Comparison of ENCODE assay signal across 8 cellular contexts in genomic region chr1:169793730-169794129, GRCh38. TPM values are rescaled to one million over a fixed set of nuclear protein-coding genes. Genes with fewer than 3 reads are reported as not detected.
DNase-seq lines count a peak whose midpoint lies in the region; ATAC-seq and TF ChIP-seq lines count a peak whose summit lies in the region.

No MANE protein-coding gene starts in this region.

- H3K36me3 Mint-ChIP-seq in nephron progenitor cell (ENCODE audit: low read depth) = peaks cover 43% of the 10 kb centered on the region

- TF ChIP-seq POLR2A in erythroblast (IDR thresholded peaks at IDR 0.05; ENCODE audit: low read length) = no peak

- in situ Hi-C loops in KBM-7 (cut with MboI; ENCODE audit: low pct_unique_long_range_greater_than_20kb, low sequenced_read_pairs) = no loop called here

- peak overlapping the region; percentile 76 for H3K4me2 ChIP-seq in BLaER1

- peak overlapping the region; percentile 84 for H3K4me3 ChIP-seq in BLaER1
- H3K4me3 ChIP-seq in MG63 = peak overlapping the region; percentile 71
- H3K4me3 ChIP-seq in effector memory CD4-positive, alpha-beta T cell (ENCODE audit: insufficient read depth, low read depth, low read length, poor library complexity, severe bottlenecking) = peak overlapping the region; percentile 87

- H3K27ac Mint-ChIP-seq in nephron progenitor cell = peak overlapping the region; percentile 66

- ATAC-seq in omental fat pad (ENCODE audit: low FRiP score) (no peak), GM21619 (IDR thresholded peaks at IDR 0.05; ENCODE audit: unreplicated experiment) (no peak)

- peaks cover 38% of the 10 kb centered on the region for H3K4me1 Mint-ChIP-seq in nephron progenitor cell

- DNase-seq in MG63 (no peak), nephron progenitor cell (no peak), erythroblast (lab: John Stamatoyannopoulos, UW) (no peak), omental fat pad (ENCODE audit: low spot score) (no peak), KBM-7 (no peak)
- DNase-seq in effector memory CD4-positive, alpha-beta T cell = no peak

- H4K20me1 ChIP-seq in BLaER1 = no peaks in the 10 kb centered on the region

- TF ChIP-seq CTCF in nephron progenitor cell (IDR thresholded peaks at IDR 0.05) = no peak
- no peak for TF ChIP-seq CTCF in omental fat pad (IDR thresholded peaks at IDR 0.05)

- H3K9me3 ChIP-seq in BLaER1 (no peaks in the 10 kb centered on the region), MG63 (no peaks in the 10 kb centered on the region)
- H3K9me3 ChIP-seq in effector memory CD4-positive, alpha-beta T cell (ENCODE audit: control insufficient read depth, low read length) = no peaks in the 10 kb centered on the region

- H3K27me3 ChIP-seq in BLaER1 (no peaks in the 10 kb centered on the region), MG63 (no peaks in the 10 kb centered on the region)
- H3K27me3 ChIP-seq in effector memory CD4-positive, alpha-beta T cell (replicated peaks; ENCODE audit: control insufficient read depth, insufficient read depth, low read length, poor library complexity, severe bottlenecking) = no peaks in the 10 kb centered on the region

- H3K27ac ChIP-seq in BLaER1 = peak overlapping the region; percentile 84; the same call in 1 of the 2 replicates
- H3K27ac ChIP-seq in effector memory CD4-positive, alpha-beta T cell (ENCODE audit: insufficient read depth, low read length, poor library complexity, severe bottlenecking) = no peak overlapping the region

- peaks cover 36% of the 10 kb centered on the region for H3K4me1 ChIP-seq in BLaER1
- H3K4me1 ChIP-seq in effector memory CD4-positive, alpha-beta T cell (ENCODE audit: control insufficient read depth, insufficient read depth, low read length, poor library complexity, severe bottlenecking) = peaks cover 9% of the 10 kb centered on the region

- H3K9ac ChIP-seq in BLaER1 = peak overlapping the region; percentile 85

- peak overlapping the region; percentile 87 for H3K4me3 Mint-ChIP-seq in nephron progenitor cell

- no peaks in the 10 kb centered on the region for H3K9me3 Mint-ChIP-seq in nephron progenitor cell

- H3K36me3 ChIP-seq in BLaER1 (peaks cover 21% of the 10 kb centered on the region; the same call in 1 of the 2 replicates), MG63 (peaks cover 12% of the 10 kb centered on the region)
- H3K36me3 ChIP-seq in effector memory CD4-positive, alpha-beta T cell (ENCODE audit: control insufficient read depth, insufficient read depth, low read length) = no peaks in the 10 kb centered on the region

- peaks cover 3% of the 10 kb centered on the region for H3K27me3 Mint-ChIP-seq in nephron progenitor cell (ENCODE audit: low read depth, poor library complexity)

RNA-seq across cellular contexts. Expression of gene METTL18, which starts 1.0 kb away (rescaled TPM):
- 11.0 and 27.3 TPM in 2 replicates for total RNA-seq in MG63 (2014; rRNA removed; shearing (Covaris generic); ENCODE audit: low replicate concordance)
- total RNA-seq in omental fat pad = 1 to 10 TPM; 1.9 to 7.1 (median 3.5) TPM

RNA-seq across cellular contexts. Expression of gene SELE, which starts 59.9 kb away (rescaled TPM):
- not detected in 2 replicates for total RNA-seq in MG63 (2014; rRNA removed; shearing (Covaris generic); ENCODE audit: low replicate concordance)
- total RNA-seq in omental fat pad = 10 to 100 TPM in 2 of 4 donors, 1 to 10 TPM in 2; 2.2 to 62.8 (median 16.7) TPM
